Comparison of ENCODE assay signal across 9 cellular contexts in genomic region chr14:99538275-99538674, GRCh38. TPM values are rescaled to one million over a fixed set of nuclear protein-coding genes. Genes with fewer than 3 reads are reported as not detected.
DNase-seq lines count a peak whose midpoint lies in the region; ATAC-seq and TF ChIP-seq lines count a peak whose summit lies in the region.
"Had no signal": no experiment of that assay in that cellular context is flagged by ENCODE, and none has a peak within 500 bp of the region (broad histone marks: within the 10 kb centered on the region; RNA-seq: fewer than 3 reads in every experiment).

No MANE protein-coding gene starts in this region.

- H3K27ac ChIP-seq in upper lobe of right lung = peak overlapping the region; percentile 4

- intact Hi-C loops in Right ventricle myocardium superior (cut with DNase I) = no loop called here
- intact Hi-C loops in cardiac septum (cut with DNase I) = no loop called here
- intact Hi-C loops in upper lobe of right lung (cut with DNase I) = no loop called here

- ATAC-seq in Right ventricle myocardium superior (ENCODE audit: poor library complexity) (peak; percentile 42), upper lobe of right lung (peak; percentile 3), GM18520 (IDR thresholded peaks at IDR 0.05; ENCODE audit: unreplicated experiment) (no peak)
- ATAC-seq: natural killer cell treated with Interleukin-12 subunit alpha and Interleukin-12 subunit beta and Interleukin-15 and Interleukin-18, amount 100 ng/mL, for 72 hours had no signal

- H3K36me3 ChIP-seq in upper lobe of right lung = no peaks in the 10 kb centered on the region

- no peaks in the 10 kb centered on the region for H3K4me1 ChIP-seq in upper lobe of right lung

- no peak overlapping the region for H3K4me3 ChIP-seq in astrocyte of the cerebellum (ENCODE audit: low read depth, low read length)
- H3K4me3 ChIP-seq in upper lobe of right lung = no peak overlapping the region

- TF ChIP-seq CTCF in astrocyte of the cerebellum (IDR thresholded peaks at IDR 0.05; ENCODE audit: low read depth, low read length, missing control alignments) = peak; percentile 45
- no peak for TF ChIP-seq CTCF in upper lobe of right lung (IDR thresholded peaks at IDR 0.05)

- DNase-seq in Right ventricle myocardium superior = no peak
- no peak for DNase-seq in cardiac septum (ENCODE audit: low spot score)
- DNase-seq in astrocyte of the cerebellum (ENCODE audit: low read depth) = no peak
- DNase-seq in iPS-NIHi11 (ENCODE audit: low spot score) = peak; percentile 58
- DNase-seq in upper lobe of right lung = no peak
- no peak for DNase-seq in activated CD4-positive, alpha-beta T cell treated with anti-CD3 and anti-CD28 coated beads, Interleukin-2, amount 50 U/mL, for 1 hour
- no peak for DNase-seq in NOMO-1 (lab: John Stamatoyannopoulos, UW; ENCODE audit: unreplicated experiment in 2 of 2)

- H3K27me3 ChIP-seq in upper lobe of right lung = no peaks in the 10 kb centered on the region

- in situ Hi-C loops in astrocyte of the cerebellum (cut with HindIII; ENCODE audit: low sequenced_read_pairs) = no loop called here

- H3K9me3 ChIP-seq in upper lobe of right lung = no peaks in the 10 kb centered on the region

RNA-seq across cellular contexts. Expression of gene CCNK, which starts 57.1 kb away (rescaled TPM):
- 31.9 TPM for total RNA-seq in Right ventricle myocardium superior
- total RNA-seq in cardiac septum = 31.2 TPM
- total RNA-seq in upper lobe of right lung = 48.7 TPM

RNA-seq across cellular contexts. Expression of gene SETD3, which starts 57.6 kb away (rescaled TPM):
- total RNA-seq in Right ventricle myocardium superior = 92.5 TPM
- total RNA-seq in cardiac septum = 135 TPM
- 90.3 TPM for total RNA-seq in upper lobe of right lung
